1 cellular context compared by ENCODE assay signal in the genomic region with DNA sequence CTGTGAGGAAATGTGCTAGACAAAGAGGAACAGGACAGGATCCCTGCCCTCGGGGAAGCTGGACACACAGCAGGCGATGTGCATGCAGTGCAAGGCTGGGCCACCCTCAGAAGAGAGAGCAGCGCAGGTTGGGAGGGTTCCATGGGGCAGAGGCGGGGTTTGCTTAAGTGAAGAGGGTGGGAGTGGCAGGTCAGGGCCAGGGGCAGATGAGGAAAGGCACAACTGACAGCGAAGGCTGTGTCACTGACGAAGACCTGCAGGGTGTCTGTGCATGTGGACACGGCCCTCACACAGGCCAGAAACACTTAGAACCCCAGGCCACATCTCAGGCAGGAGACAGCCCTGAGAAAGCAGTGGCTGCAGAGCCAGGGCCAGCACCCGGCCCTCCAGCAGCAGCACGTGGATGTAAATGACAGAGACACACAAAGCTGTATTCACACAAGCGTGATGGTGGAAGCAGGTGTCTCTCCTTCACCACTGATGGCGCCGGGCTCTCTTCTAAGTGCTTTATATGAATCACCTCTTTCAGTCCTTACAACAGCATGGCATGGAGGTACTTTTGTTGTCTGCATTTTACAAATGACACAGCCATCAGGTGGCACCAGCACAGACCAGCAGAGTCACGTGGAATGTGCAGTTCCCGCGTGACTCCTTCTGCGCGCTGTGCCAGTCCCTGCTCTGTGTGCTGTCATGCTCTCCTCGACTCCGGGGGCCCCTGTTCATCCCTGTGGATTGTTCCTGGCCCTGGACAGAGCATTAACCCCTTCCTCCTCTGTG.
TF ChIP-seq lines count a peak whose summit lies in the region.

No MANE protein-coding gene starts in this region.

TF ChIP-seq in GM23338, 12 proteins besides CTCF, POLR2A, EP300 and RAD21 (continued from another document):
- TF ChIP-seq, protein P1, sequence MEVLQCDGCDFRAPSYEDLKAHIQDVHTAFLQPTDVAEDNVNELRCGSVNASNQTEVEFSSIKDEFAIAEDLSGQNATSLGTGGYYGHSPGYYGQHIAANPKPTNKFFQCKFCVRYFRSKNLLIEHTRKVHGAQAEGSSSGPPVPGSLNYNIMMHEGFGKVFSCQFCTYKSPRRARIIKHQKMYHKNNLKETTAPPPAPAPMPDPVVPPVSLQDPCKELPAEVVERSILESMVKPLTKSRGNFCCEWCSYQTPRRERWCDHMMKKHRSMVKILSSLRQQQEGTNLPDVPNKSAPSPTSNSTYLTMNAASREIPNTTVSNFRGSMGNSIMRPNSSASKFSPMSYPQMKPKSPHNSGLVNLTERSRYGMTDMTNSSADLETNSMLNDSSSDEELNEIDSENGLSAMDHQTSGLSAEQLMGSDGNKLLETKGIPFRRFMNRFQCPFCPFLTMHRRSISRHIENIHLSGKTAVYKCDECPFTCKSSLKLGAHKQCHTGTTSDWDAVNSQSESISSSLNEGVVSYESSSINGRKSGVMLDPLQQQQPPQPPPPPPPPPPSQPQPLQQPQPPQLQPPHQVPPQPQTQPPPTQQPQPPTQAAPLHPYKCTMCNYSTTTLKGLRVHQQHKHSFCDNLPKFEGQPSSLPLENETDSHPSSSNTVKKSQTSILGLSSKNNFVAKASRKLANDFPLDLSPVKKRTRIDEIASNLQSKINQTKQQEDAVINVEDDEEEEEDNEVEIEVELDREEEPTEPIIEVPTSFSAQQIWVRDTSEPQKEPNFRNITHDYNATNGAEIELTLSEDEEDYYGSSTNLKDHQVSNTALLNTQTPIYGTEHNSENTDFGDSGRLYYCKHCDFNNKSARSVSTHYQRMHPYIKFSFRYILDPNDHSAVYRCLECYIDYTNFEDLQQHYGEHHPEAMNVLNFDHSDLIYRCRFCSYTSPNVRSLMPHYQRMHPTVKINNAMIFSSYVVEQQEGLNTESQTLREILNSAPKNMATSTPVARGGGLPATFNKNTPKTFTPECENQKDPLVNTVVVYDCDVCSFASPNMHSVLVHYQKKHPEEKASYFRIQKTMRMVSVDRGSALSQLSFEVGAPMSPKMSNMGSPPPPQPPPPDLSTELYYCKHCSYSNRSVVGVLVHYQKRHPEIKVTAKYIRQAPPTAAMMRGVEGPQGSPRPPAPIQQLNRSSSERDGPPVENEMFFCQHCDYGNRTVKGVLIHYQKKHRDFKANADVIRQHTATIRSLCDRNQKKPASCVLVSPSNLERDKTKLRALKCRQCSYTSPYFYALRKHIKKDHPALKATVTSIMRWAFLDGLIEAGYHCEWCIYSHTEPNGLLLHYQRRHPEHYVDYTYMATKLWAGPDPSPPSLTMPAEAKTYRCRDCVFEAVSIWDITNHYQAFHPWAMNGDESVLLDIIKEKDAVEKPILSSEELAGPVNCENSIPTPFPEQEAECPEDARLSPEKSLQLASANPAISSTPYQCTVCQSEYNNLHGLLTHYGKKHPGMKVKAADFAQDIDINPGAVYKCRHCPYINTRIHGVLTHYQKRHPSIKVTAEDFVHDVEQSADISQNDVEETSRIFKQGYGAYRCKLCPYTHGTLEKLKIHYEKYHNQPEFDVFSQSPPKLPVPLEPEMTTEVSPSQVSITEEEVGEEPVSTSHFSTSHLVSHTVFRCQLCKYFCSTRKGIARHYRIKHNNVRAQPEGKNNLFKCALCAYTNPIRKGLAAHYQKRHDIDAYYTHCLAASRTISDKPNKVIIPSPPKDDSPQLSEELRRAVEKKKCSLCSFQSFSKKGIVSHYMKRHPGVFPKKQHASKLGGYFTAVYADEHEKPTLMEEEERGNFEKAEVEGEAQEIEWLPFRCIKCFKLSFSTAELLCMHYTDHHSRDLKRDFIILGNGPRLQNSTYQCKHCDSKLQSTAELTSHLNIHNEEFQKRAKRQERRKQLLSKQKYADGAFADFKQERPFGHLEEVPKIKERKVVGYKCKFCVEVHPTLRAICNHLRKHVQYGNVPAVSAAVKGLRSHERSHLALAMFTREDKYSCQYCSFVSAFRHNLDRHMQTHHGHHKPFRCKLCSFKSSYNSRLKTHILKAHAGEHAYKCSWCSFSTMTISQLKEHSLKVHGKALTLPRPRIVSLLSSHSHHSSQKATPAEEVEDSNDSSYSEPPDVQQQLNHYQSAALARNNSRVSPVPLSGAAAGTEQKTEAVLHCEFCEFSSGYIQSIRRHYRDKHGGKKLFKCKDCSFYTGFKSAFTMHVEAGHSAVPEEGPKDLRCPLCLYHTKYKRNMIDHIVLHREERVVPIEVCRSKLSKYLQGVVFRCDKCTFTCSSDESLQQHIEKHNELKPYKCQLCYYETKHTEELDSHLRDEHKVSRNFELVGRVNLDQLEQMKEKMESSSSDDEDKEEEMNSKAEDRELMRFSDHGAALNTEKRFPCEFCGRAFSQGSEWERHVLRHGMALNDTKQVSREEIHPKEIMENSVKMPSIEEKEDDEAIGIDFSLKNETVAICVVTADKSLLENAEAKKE (CRISPR knock-in tag; IDR thresholded peaks at IDR 0.05): no peak
- TF ChIP-seq STAT1 (IDR thresholded peaks at IDR 0.05; ENCODE audit: unreplicated experiment) (no peak), EZH2 (IDR thresholded peaks at IDR 0.05; ENCODE audit: low read depth, unreplicated experiment) (no peak), NANOG (IDR thresholded peaks at IDR 0.05; ENCODE audit: borderline replicate concordance) (no peak), EZH2phosphoT487 (IDR thresholded peaks at IDR 0.05; ENCODE audit: unreplicated experiment) (no peak), POLR2AphosphoS5 (IDR thresholded peaks at IDR 0.05; ENCODE audit: low read depth) (no peak), JUNB (IDR thresholded peaks at IDR 0.05; ENCODE audit: unreplicated experiment) (no peak)
- TF ChIP-seq, protein P2, sequence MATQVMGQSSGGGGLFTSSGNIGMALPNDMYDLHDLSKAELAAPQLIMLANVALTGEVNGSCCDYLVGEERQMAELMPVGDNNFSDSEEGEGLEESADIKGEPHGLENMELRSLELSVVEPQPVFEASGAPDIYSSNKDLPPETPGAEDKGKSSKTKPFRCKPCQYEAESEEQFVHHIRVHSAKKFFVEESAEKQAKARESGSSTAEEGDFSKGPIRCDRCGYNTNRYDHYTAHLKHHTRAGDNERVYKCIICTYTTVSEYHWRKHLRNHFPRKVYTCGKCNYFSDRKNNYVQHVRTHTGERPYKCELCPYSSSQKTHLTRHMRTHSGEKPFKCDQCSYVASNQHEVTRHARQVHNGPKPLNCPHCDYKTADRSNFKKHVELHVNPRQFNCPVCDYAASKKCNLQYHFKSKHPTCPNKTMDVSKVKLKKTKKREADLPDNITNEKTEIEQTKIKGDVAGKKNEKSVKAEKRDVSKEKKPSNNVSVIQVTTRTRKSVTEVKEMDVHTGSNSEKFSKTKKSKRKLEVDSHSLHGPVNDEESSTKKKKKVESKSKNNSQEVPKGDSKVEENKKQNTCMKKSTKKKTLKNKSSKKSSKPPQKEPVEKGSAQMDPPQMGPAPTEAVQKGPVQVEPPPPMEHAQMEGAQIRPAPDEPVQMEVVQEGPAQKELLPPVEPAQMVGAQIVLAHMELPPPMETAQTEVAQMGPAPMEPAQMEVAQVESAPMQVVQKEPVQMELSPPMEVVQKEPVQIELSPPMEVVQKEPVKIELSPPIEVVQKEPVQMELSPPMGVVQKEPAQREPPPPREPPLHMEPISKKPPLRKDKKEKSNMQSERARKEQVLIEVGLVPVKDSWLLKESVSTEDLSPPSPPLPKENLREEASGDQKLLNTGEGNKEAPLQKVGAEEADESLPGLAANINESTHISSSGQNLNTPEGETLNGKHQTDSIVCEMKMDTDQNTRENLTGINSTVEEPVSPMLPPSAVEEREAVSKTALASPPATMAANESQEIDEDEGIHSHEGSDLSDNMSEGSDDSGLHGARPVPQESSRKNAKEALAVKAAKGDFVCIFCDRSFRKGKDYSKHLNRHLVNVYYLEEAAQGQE (IDR thresholded peaks at IDR 0.05; ENCODE audit: unreplicated experiment): no peak
